1 cellular context compared by ENCODE assay signal in the genomic region with DNA sequence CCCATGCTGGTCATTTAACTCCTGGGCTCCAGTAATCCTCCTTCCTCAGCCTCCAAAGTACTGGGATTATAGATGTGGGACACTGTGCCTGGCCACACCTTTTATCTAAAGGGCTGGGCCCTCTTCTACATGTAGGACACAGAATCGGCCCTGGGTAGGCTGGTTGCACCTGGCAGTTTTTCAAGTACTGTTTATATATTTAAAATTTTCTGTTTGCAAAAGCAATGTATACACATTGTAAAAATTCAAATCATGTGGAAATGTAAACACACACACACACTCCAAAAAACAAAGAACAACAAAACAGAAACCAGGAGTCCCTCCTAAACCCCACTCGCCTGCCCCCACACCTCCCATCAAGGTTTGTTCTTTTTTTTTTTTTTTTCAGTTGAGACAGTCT.
TF ChIP-seq lines count a peak whose summit lies in the region.

No MANE protein-coding gene starts in this region.

TF ChIP-seq in A549, 52 proteins besides CTCF, POLR2A, EP300 and RAD21 (continued from another document):
- TF ChIP-seq BHLHE40 (IDR thresholded peaks at IDR 0.05; ENCODE audit: low read depth, low read length) = no peak
- TF ChIP-seq FOXS1 (CRISPR knock-in tag; IDR thresholded peaks at IDR 0.05) = no peak
- TF ChIP-seq SMC3 (IDR thresholded peaks at IDR 0.05) = no peak
- TF ChIP-seq HOXA7 (CRISPR knock-in tag; IDR thresholded peaks at IDR 0.05) = no peak
- TF ChIP-seq, protein P1, sequence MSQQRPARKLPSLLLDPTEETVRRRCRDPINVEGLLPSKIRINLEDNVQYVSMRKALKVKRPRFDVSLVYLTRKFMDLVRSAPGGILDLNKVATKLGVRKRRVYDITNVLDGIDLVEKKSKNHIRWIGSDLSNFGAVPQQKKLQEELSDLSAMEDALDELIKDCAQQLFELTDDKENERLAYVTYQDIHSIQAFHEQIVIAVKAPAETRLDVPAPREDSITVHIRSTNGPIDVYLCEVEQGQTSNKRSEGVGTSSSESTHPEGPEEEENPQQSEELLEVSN (IDR thresholded peaks at IDR 0.05; ENCODE audit: borderline replicate concordance, low read depth) = no peak
- TF ChIP-seq, protein P2, sequence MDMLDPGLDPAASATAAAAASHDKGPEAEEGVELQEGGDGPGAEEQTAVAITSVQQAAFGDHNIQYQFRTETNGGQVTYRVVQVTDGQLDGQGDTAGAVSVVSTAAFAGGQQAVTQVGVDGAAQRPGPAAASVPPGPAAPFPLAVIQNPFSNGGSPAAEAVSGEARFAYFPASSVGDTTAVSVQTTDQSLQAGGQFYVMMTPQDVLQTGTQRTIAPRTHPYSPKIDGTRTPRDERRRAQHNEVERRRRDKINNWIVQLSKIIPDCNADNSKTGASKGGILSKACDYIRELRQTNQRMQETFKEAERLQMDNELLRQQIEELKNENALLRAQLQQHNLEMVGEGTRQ (IDR thresholded peaks at IDR 0.05) = no peak
